ENCODE assay signal across 8 cellular contexts in the genomic region with DNA sequence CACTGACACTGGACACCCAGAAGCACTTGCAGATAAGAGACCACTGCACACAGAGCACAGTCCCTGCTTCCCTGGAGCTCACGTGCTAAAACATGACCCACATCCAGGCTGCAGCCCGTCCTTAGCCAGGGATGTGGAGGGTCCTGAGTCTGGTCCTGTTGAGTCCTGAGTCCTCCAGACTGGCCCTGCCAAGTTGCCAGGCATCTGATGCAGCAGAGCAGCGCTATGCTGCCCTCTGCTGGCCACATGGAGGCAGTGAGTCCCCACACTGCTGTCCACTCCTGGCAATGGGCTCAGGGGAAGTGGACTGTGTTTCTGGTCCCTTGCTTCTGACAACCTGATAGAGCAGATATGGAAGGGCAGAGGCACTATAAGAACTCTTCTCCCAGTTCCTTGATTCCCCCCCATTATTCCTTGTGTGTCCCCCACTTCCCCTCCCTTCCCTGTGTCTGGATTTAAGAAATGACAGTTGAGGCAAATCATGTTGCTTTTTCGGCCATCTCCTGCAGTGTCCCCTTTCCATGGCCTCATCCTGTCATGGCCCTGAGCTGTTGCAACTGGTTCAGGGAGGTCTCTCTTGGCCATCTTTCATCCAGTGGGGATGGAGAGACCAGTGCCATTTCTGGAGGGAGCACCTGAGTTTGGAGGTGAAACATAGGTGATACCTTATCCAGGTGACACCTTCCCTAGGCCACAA.
DNase-seq lines count a peak whose midpoint lies in the region; ATAC-seq and TF ChIP-seq lines count a peak whose summit lies in the region.

No MANE protein-coding gene starts in this region.

- H3K27ac Mint-ChIP-seq in activated naive CD4-positive, alpha-beta T cell treated with anti-CD3 and anti-CD28 coated beads, Interleukin-2, amount 50 U/mL, for 72 hours: no peak overlapping the region

- H3F3A ChIP-seq in Loucy (ENCODE audit: low read depth): no peaks in the 10 kb centered on the region

- H3K9ac ChIP-seq in Loucy (ENCODE audit: low read depth, low read length, poor library complexity, severe bottlenecking): no peak overlapping the region

- no peaks in the 10 kb centered on the region for H3K27me3 ChIP-seq in Loucy (ENCODE audit: insufficient read depth, low read length, poor library complexity, severe bottlenecking)
- H3K27me3 ChIP-seq in upper lobe of right lung: peaks cover 4% of the 10 kb centered on the region

- peak in 13 of 14 donors; percentile 7 to 77 (median 44) for DNase-seq in C1 segment of cervical spinal cord (lab: John Stamatoyannopoulos, UW)
- peak; percentile 65 for DNase-seq in GM19240 (ENCODE audit: insufficient read length, low spot score)
- DNase-seq in activated naive CD4-positive, alpha-beta T cell treated with anti-CD3 and anti-CD28 coated beads, Interleukin-2, amount 50 U/mL, for 72 hours (ENCODE audit: low spot score in 2 of 2): peak; percentile 77 to 80
- DNase-seq in Right ventricle myocardium inferior (ENCODE audit: missing footprints): peak; percentile 89
- DNase-seq in posterior vena cava (ENCODE audit: low spot score): peak; percentile 95
- peak; percentile 86 for DNase-seq in upper lobe of right lung

- no peak overlapping the region for H3K4me2 ChIP-seq in Loucy (ENCODE audit: low read depth, low read length, poor library complexity, severe bottlenecking)

- intact Hi-C loops in Right ventricle myocardium inferior (cut with DNase I): loop anchor here (5.0 kb wide), 1 partner anchor 116 kb away; no protein-coding TSS in a partner anchor
- intact Hi-C loops in posterior vena cava (cut with DNase I): loop anchor here (1.0 to 5.0 kb wide), 2 partner anchors 121 to 122 kb away; a partner anchor contains a TSS
- intact Hi-C loops in upper lobe of right lung (cut with DNase I): loop anchor here (5.0 kb wide), 1 partner anchor 121 kb away; a partner anchor contains a TSS

- H3K9me3 Mint-ChIP-seq in activated naive CD4-positive, alpha-beta T cell treated with anti-CD3 and anti-CD28 coated beads, Interleukin-2, amount 50 U/mL, for 72 hours: no peaks in the 10 kb centered on the region

- H3K4me1 ChIP-seq in Loucy (ENCODE audit: insufficient read depth, low read length, poor library complexity, severe bottlenecking) (peaks cover 6% of the 10 kb centered on the region), upper lobe of right lung (peaks cover 7% of the 10 kb centered on the region)

- TF ChIP-seq CTCF in Loucy (conservative IDR thresholded peaks at IDR 0.05; ENCODE audit: low read length): peak; percentile 98
- peak; percentile 99 for TF ChIP-seq CTCF in upper lobe of right lung (IDR thresholded peaks at IDR 0.05)

- H3K36me3 Mint-ChIP-seq in activated naive CD4-positive, alpha-beta T cell treated with anti-CD3 and anti-CD28 coated beads, Interleukin-2, amount 50 U/mL, for 72 hours: no peaks in the 10 kb centered on the region

- H3K4me3 ChIP-seq in Loucy (ENCODE audit: low read length, poor library complexity, severe bottlenecking): no peak overlapping the region
- no peak overlapping the region for H3K4me3 ChIP-seq in upper lobe of right lung

- H3K9me2 ChIP-seq in Loucy (replicated peaks; ENCODE audit: low read depth, low read length): no peaks in the 10 kb centered on the region

- H4K20me1 ChIP-seq in Loucy (ENCODE audit: insufficient read depth, low read length, poor library complexity, severe bottlenecking): no peaks in the 10 kb centered on the region

- no peaks in the 10 kb centered on the region for H3K9me3 ChIP-seq in Loucy (ENCODE audit: insufficient read depth, low read depth, low read length)
- H3K9me3 ChIP-seq in upper lobe of right lung: no peaks in the 10 kb centered on the region

- peak; percentile 91 for ATAC-seq in SK-N-SH treated with all-trans-retinoic acid at 6 μM for 48 hours
- ATAC-seq in activated naive CD4-positive, alpha-beta T cell treated with anti-CD3 and anti-CD28 coated beads, Interleukin-2, amount 50 U/mL, for 72 hours: peak; percentile 81 to 85
- peak; percentile 81 for ATAC-seq in Right ventricle myocardium inferior
- ATAC-seq in upper lobe of right lung: peak; percentile 90

- no peaks in the 10 kb centered on the region for H3K36me3 ChIP-seq in Loucy (ENCODE audit: insufficient read depth, low read length)
- no peaks in the 10 kb centered on the region for H3K36me3 ChIP-seq in upper lobe of right lung

- H2AFZ ChIP-seq in Loucy (ENCODE audit: low read length): no peak overlapping the region

- no peaks in the 10 kb centered on the region for H3K79me2 ChIP-seq in Loucy (ENCODE audit: insufficient read depth, low read length)

- no peak overlapping the region for H3K27ac ChIP-seq in upper lobe of right lung

TF ChIP-seq in SK-N-SH treated with all-trans-retinoic acid at 6 μM for 48 hours, 23 proteins besides CTCF, POLR2A, EP300 and RAD21:
- no peak for TF ChIP-seq ZC3H10 (CRISPR knock-in tag; IDR thresholded peaks at IDR 0.05)
- TF ChIP-seq TCF4 (CRISPR knock-in tag; IDR thresholded peaks at IDR 0.05; ENCODE audit: borderline replicate concordance): no peak
- no peak for TF ChIP-seq ZNF70 (CRISPR knock-in tag; IDR thresholded peaks at IDR 0.05)
- TF ChIP-seq ZNF565 (CRISPR knock-in tag; conservative IDR thresholded peaks at IDR 0.05; ENCODE audit: low read depth): no peak
- no peak for TF ChIP-seq ESRRG (CRISPR knock-in tag; IDR thresholded peaks at IDR 0.05)
- TF ChIP-seq, protein P1, sequence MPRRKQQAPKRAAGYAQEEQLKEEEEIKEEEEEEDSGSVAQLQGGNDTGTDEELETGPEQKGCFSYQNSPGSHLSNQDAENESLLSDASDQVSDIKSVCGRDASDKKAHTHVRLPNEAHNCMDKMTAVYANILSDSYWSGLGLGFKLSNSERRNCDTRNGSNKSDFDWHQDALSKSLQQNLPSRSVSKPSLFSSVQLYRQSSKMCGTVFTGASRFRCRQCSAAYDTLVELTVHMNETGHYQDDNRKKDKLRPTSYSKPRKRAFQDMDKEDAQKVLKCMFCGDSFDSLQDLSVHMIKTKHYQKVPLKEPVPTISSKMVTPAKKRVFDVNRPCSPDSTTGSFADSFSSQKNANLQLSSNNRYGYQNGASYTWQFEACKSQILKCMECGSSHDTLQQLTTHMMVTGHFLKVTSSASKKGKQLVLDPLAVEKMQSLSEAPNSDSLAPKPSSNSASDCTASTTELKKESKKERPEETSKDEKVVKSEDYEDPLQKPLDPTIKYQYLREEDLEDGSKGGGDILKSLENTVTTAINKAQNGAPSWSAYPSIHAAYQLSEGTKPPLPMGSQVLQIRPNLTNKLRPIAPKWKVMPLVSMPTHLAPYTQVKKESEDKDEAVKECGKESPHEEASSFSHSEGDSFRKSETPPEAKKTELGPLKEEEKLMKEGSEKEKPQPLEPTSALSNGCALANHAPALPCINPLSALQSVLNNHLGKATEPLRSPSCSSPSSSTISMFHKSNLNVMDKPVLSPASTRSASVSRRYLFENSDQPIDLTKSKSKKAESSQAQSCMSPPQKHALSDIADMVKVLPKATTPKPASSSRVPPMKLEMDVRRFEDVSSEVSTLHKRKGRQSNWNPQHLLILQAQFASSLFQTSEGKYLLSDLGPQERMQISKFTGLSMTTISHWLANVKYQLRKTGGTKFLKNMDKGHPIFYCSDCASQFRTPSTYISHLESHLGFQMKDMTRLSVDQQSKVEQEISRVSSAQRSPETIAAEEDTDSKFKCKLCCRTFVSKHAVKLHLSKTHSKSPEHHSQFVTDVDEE (CRISPR knock-in tag; IDR thresholded peaks at IDR 0.05): no peak
- TF ChIP-seq, protein P2, sequence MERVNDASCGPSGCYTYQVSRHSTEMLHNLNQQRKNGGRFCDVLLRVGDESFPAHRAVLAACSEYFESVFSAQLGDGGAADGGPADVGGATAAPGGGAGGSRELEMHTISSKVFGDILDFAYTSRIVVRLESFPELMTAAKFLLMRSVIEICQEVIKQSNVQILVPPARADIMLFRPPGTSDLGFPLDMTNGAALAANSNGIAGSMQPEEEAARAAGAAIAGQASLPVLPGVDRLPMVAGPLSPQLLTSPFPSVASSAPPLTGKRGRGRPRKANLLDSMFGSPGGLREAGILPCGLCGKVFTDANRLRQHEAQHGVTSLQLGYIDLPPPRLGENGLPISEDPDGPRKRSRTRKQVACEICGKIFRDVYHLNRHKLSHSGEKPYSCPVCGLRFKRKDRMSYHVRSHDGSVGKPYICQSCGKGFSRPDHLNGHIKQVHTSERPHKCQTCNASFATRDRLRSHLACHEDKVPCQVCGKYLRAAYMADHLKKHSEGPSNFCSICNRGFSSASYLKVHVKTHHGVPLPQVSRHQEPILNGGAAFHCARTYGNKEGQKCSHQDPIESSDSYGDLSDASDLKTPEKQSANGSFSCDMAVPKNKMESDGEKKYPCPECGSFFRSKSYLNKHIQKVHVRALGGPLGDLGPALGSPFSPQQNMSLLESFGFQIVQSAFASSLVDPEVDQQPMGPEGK (CRISPR knock-in tag; IDR thresholded peaks at IDR 0.05; ENCODE audit: borderline replicate concordance): no peak
- TF ChIP-seq, protein P3, sequence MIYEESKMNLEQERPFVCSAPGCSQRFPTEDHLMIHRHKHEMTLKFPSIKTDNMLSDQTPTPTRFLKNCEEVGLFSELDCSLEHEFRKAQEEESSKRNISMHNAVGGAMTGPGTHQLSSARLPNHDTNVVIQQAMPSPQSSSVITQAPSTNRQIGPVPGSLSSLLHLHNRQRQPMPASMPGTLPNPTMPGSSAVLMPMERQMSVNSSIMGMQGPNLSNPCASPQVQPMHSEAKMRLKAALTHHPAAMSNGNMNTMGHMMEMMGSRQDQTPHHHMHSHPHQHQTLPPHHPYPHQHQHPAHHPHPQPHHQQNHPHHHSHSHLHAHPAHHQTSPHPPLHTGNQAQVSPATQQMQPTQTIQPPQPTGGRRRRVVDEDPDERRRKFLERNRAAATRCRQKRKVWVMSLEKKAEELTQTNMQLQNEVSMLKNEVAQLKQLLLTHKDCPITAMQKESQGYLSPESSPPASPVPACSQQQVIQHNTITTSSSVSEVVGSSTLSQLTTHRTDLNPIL (CRISPR knock-in tag; IDR thresholded peaks at IDR 0.05; ENCODE audit: low read depth): no peak
- TF ChIP-seq ISL1 (CRISPR knock-in tag; IDR thresholded peaks at IDR 0.05): no peak
- no peak for TF ChIP-seq CSDC2 (CRISPR knock-in tag; IDR thresholded peaks at IDR 0.05)
- TF ChIP-seq, protein P4, sequence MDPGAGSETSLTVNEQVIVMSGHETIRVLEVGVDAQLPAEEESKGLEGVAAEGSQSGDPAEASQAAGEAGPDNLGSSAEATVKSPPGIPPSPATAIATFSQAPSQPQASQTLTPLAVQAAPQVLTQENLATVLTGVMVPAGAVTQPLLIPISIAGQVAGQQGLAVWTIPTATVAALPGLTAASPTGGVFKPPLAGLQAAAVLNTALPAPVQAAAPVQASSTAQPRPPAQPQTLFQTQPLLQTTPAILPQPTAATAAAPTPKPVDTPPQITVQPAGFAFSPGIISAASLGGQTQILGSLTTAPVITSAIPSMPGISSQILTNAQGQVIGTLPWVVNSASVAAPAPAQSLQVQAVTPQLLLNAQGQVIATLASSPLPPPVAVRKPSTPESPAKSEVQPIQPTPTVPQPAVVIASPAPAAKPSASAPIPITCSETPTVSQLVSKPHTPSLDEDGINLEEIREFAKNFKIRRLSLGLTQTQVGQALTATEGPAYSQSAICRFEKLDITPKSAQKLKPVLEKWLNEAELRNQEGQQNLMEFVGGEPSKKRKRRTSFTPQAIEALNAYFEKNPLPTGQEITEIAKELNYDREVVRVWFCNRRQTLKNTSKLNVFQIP (CRISPR knock-in tag; IDR thresholded peaks at IDR 0.05; ENCODE audit: borderline replicate concordance, low read depth): no peak

Comparison
In these comparisons a context has a peak if more than half of its experiments do, and no peak if none do; other contexts are left out.
1. DNase-seq: peak in every context shown above with its lines; median percentile 95 in posterior vena cava; 89 in Right ventricle myocardium inferior; 86 in upper lobe of right lung; 78 in activated naive CD4-positive, alpha-beta T cell treated with anti-CD3 and anti-CD28 coated beads, Interleukin-2, amount 50 U/mL, for 72 hours; 65 in GM19240; 44 in C1 segment of cervical spinal cord.